ENCODE assay signal across 8 cellular contexts in genomic region chrX:29662759-29663503, GRCh38.
DNase-seq lines count a peak whose midpoint lies in the region; ATAC-seq and TF ChIP-seq lines count a peak whose summit lies in the region.

No MANE protein-coding gene starts in this region.

- ATAC-seq in GM18909 (IDR thresholded peaks at IDR 0.05; ENCODE audit: poor library complexity, unreplicated experiment) (peak; percentile 73), HG03342 (IDR thresholded peaks at IDR 0.05; ENCODE audit: unreplicated experiment) (peak; percentile 79)

- H3K27ac Mint-ChIP-seq in CD14-positive monocyte: no peak overlapping the region

- no peaks in the 10 kb centered on the region for H3K9me3 ChIP-seq in neuron (ENCODE audit: low read length)

- H3K36me3 Mint-ChIP-seq in CD14-positive monocyte: no peaks in the 10 kb centered on the region

- peaks cover 0 to 2% (median 0%) of the 10 kb centered on the region in 7 donors for H3K9me3 Mint-ChIP-seq in CD14-positive monocyte

- H3K27me3 ChIP-seq in brain microvascular endothelial cell (replicated peaks): no peaks in the 10 kb centered on the region
- no peaks in the 10 kb centered on the region for H3K27me3 ChIP-seq in neuron (ENCODE audit: insufficient read depth, low read length)

- in situ Hi-C loops in brain microvascular endothelial cell (cut with HindIII; ENCODE audit: low pct_ligation_motif_present, low sequenced_read_pairs): no loop called here

- TF ChIP-seq CTCF in brain microvascular endothelial cell (IDR thresholded peaks at IDR 0.05; ENCODE audit: low read depth, low read length, missing control alignments): no peak
- no peak for TF ChIP-seq CTCF in CD14-positive monocyte (IDR thresholded peaks at IDR 0.05)

- peak overlapping the region; percentile 46 for H2AFZ ChIP-seq in neuron (ENCODE audit: low read depth, low read length)

- no peak overlapping the region for H3K4me3 ChIP-seq in brain microvascular endothelial cell (ENCODE audit: low read depth, low read length)
- H3K4me3 ChIP-seq in neuron (ENCODE audit: low read length): no peak overlapping the region

- intact Hi-C loops in CD14-positive monocyte (cut with micrococcal nuclease): no loop called here

- H3K4me3 Mint-ChIP-seq in CD14-positive monocyte: no peak overlapping the region

- peak; percentile 91 for DNase-seq in brain microvascular endothelial cell
- no peak for DNase-seq in CD14-positive monocyte (ENCODE audit: low spot score)
- DNase-seq in effector CD4-positive, alpha-beta T cell: no peak
- DNase-seq in activated CD8-positive, alpha-beta memory T cell treated with anti-CD3 and anti-CD28 coated beads for 24 hours: no peak
- DNase-seq in NCI-H1694 treated with DMSO at 0.1 percent for 48 hours (lab: John Stamatoyannopoulos, UW): no peak

- H3K27me3 Mint-ChIP-seq in CD14-positive monocyte (ENCODE audit: low read depth in 3 of 3): peaks cover 0 to 1% (median 0%) of the 10 kb centered on the region in 3 donors

- H3K27ac ChIP-seq in brain microvascular endothelial cell: peak overlapping the region; percentile 75

- H3K4me1 Mint-ChIP-seq in CD14-positive monocyte: no peaks in the 10 kb centered on the region

- H3K4me1 ChIP-seq in neuron (ENCODE audit: insufficient read depth, low read length): peaks cover 3% of the 10 kb centered on the region

- no peaks in the 10 kb centered on the region for H3K36me3 ChIP-seq in brain microvascular endothelial cell (replicated peaks)
- H3K36me3 ChIP-seq in neuron (ENCODE audit: insufficient read depth, low read length): no peaks in the 10 kb centered on the region
